20 cellular contexts compared by ENCODE assay signal in the genomic region with DNA sequence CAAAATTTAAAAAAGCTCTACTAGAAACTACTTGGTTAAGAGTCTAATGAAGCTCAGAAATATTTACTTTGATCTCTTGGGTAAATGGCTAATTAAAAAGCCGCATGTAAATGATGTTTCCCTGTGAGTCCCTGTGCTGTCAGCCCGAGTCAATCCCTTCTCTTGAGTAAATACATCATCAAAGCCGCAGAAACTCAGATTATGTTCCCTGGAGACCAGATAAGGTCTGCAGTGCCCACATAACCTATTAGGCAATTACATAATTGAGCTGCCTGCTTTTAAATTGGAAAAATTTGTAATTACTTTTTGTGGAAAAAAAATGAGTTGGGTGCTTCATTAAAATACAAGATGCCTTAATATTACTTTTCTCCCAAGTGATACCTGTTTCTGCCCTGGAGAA.
A peak's percentile ranks its signal among the peaks of the same experiment; 100 is the strongest.
DNase-seq lines count a peak whose midpoint lies in the region.
"Had no signal": no experiment of that assay in that cellular context is flagged by ENCODE, and none has a peak within 500 bp of the region (broad histone marks: within the 10 kb centered on the region; RNA-seq: fewer than 3 reads in every experiment).

No MANE protein-coding gene starts in this region.

- no peak overlapping the region for H3K4me3 ChIP-seq in H7 (ENCODE audit: insufficient read depth, low read depth, low read length)
- H3K4me3 ChIP-seq: GM12878, SK-N-MC had no signal

- H3K36me3 ChIP-seq in H7 (replicated peaks; ENCODE audit: control insufficient read depth, insufficient read depth, low read length) = no peaks in the 10 kb centered on the region; the same call in 1 of the 2 replicates

- H3K27me3 ChIP-seq in H7 (ENCODE audit: control insufficient read depth, insufficient read depth, low read length) = no peaks in the 10 kb centered on the region

- DNase-seq in NCI-H1417 (lab: John Stamatoyannopoulos, UW) (peak in 2 of 3 experiments; percentile 12 to 46), NCI-H1417 treated with DMSO at 0.1 percent for 48 hours (lab: John Stamatoyannopoulos, UW) (no peak), HuH-7 (ENCODE audit: low spot score) (peak; percentile 55), NCI-H526 (lab: John Stamatoyannopoulos, UW) (peak; percentile 52 to 72), amniotic epithelial cell (ENCODE audit: low read depth) (peak; percentile 21), NCI-H2029 (lab: John Stamatoyannopoulos, UW) (no peak), H7 (no peak), SIG-M5 (lab: John Stamatoyannopoulos, UW) (no peak)
- DNase-seq: DND-41, H9, KBM-7, MM.1S, NCI-H1092, NCI-H2029 treated with DMSO at 0.1 percent for 48 hours, NCI-H2171, NCI-H524 treated with DMSO at 0.1 percent for 48 hours, OCI-M1, T-cell had no signal

Comparison
In these comparisons a context has a peak if more than half of its experiments do, and no peak if none do; other contexts are left out.
1. DNase-seq: peak in NCI-H1417 (2 of 3), HuH-7 (single experiment), NCI-H526 (2 of 2) and amniotic epithelial cell (single experiment); none in NCI-H1417 treated with DMSO at 0.1 percent for 48 hours (single experiment), NCI-H2029 (single experiment), H7 (single experiment) and SIG-M5 (single experiment).